ENCODE assay signal across 6 cellular contexts in genomic region chr17:18722612-18723011, GRCh38. TPM values are rescaled to one million over a fixed set of nuclear protein-coding genes. Genes with fewer than 3 reads are reported as not detected.
"Had no signal": no experiment of that assay in that cellular context is flagged by ENCODE, and none has a peak within 500 bp of the region (broad histone marks: within the 10 kb centered on the region; RNA-seq: fewer than 3 reads in every experiment).

No MANE protein-coding gene starts in this region.

RNA-seq across cellular contexts. Expression of gene FBXW10, which starts 21.2 kb away (rescaled TPM):
- total RNA-seq: epithelial cell of proximal tubule, glomerular endothelial cell, kidney epithelial cell, lower leg skin, sciatic nerve had no signal
- polyA plus RNA-seq: smooth muscle cell had no signal
